1 cellular context compared by ENCODE assay signal in the genomic region with DNA sequence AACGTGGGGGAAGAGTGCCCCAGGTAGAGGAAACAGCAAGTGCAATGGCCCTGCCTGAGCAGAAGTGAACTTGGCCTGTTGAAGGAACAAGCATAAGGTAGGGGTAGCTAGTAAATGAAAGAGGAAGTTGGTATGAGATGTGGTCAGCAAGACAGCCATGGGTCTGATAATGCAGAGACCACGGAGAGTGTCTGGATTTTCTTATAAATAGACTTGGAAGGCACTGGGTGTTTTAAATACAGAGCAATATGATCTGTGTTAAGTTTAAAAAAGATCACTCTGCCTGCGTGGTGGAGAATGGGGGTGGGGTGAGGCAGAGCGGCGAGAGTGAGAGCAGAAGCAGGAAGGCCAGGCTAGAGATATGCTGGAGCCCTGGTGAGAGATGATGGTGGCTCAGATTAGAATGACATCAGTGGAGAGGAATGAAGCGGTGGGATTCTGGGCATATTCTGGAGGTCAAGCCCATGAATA.
A peak's percentile ranks its signal among the peaks of the same experiment; 100 is the strongest.
TF ChIP-seq lines count a peak whose summit lies in the region.

No MANE protein-coding gene starts in this region.

TF ChIP-seq in GM12878, 131 proteins besides CTCF, POLR2A, EP300 and RAD21 (continued from another document and continues in another):
- TF ChIP-seq, protein P1, sequence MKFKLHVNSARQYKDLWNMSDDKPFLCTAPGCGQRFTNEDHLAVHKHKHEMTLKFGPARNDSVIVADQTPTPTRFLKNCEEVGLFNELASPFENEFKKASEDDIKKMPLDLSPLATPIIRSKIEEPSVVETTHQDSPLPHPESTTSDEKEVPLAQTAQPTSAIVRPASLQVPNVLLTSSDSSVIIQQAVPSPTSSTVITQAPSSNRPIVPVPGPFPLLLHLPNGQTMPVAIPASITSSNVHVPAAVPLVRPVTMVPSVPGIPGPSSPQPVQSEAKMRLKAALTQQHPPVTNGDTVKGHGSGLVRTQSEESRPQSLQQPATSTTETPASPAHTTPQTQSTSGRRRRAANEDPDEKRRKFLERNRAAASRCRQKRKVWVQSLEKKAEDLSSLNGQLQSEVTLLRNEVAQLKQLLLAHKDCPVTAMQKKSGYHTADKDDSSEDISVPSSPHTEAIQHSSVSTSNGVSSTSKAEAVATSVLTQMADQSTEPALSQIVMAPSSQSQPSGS (IDR thresholded peaks at IDR 0.05; ENCODE audit: low read length) = peak; percentile 69; the same call in 1 of the 2 replicates
- TF ChIP-seq CBX3 (IDR thresholded peaks at IDR 0.05; ENCODE audit: borderline replicate concordance, low read depth) (no peak), CBFB (IDR thresholded peaks at IDR 0.05; ENCODE audit: low read depth) (peak; percentile 59; the same call in 1 of the 2 replicates), JUNB (IDR thresholded peaks at IDR 0.05) (no peak), RBBP5 (conservative IDR thresholded peaks at IDR 0.05) (no peak), ETV6 (conservative IDR thresholded peaks at IDR 0.05 in 1 of 2, IDR thresholded peaks at IDR 0.05 in 1 of 2; ENCODE audit: borderline replicate concordance in 1 of 2, low read depth in 1 of 2) (peak in 1 of 2 experiments; percentile 96; a peak in 2 of 4 replicates), CREM (IDR thresholded peaks at IDR 0.05; ENCODE audit: low read depth) (no peak), TARDBP (IDR thresholded peaks at IDR 0.05; ENCODE audit: borderline replicate concordance) (no peak), BHLHE40 (IDR thresholded peaks at IDR 0.05; ENCODE audit: borderline replicate concordance in 1 of 2, low read depth in 2 of 2, low read length in 1 of 2) (peak in 1 of 2 experiments; percentile 53; a peak in 1 of 4 replicates), TCF3 (IDR thresholded peaks at IDR 0.05; ENCODE audit: borderline replicate concordance, insufficient read depth, low read depth, low read length) (0 out of 2 replicates have a peak, but pooled peaks have one; percentile 24), MEF2A (IDR thresholded peaks at IDR 0.05; ENCODE audit: insufficient read depth, low read depth, low read length) (peak; percentile 80; the same call in 1 of the 2 replicates), MAX (IDR thresholded peaks at IDR 0.05; ENCODE audit: low read depth, low read length) (no peak), REST (IDR thresholded peaks at IDR 0.05; ENCODE audit: low read depth, low read length) (no peak), YBX1 (IDR thresholded peaks at IDR 0.05) (no peak), PAX5 (IDR thresholded peaks at IDR 0.05; ENCODE audit: borderline replicate concordance, low read depth, low read length) (peak; percentile 81; the same call in 1 of the 2 replicates), NBN (IDR thresholded peaks at IDR 0.05) (peak; percentile 67; the same call in 1 of the 2 replicates), SREBF2 (IDR thresholded peaks at IDR 0.05; ENCODE audit: low read length) (no peak), MXI1 (IDR thresholded peaks at IDR 0.05; ENCODE audit: low read depth, low read length) (peak; percentile 63; the same call in 1 of the 2 replicates), RAD51 (IDR thresholded peaks at IDR 0.05) (no peak), ZSCAN29 (IDR thresholded peaks at IDR 0.05) (no peak), IKZF2 (IDR thresholded peaks at IDR 0.05) (peak; percentile 87 to 91), RUNX3 (IDR thresholded peaks at IDR 0.05; ENCODE audit: low read length) (peak; percentile 96), ESRRA (IDR thresholded peaks at IDR 0.05; ENCODE audit: low read length) (no peak), USF1 (IDR thresholded peaks at IDR 0.05; ENCODE audit: borderline replicate concordance, extremely low read length, insufficient read depth, low read depth, low read length) (no peak), RB1 (IDR thresholded peaks at IDR 0.05; ENCODE audit: borderline replicate concordance) (no peak), POLR2AphosphoS5 (IDR thresholded peaks at IDR 0.05; ENCODE audit: low read length) (peak; percentile 43; the same call in 1 of the 2 replicates), ATF7 (IDR thresholded peaks at IDR 0.05; ENCODE audit: low read depth) (peak; percentile 67), SMC3 (IDR thresholded peaks at IDR 0.05; ENCODE audit: borderline replicate concordance, low read length) (no peak; the same call in 1 of the 2 replicates), NKRF (conservative IDR thresholded peaks at IDR 0.05) (no peak), IKZF1 (conservative IDR thresholded peaks at IDR 0.05) (peak; percentile 88), KLF5 (IDR thresholded peaks at IDR 0.05; ENCODE audit: partially characterized antibody) (no peak), KAT2A (conservative IDR thresholded peaks at IDR 0.05; ENCODE audit: control insufficient read depth, low read depth, low read length) (no peak), ZNF687 (IDR thresholded peaks at IDR 0.05) (peak; percentile 35; the same call in 1 of the 2 replicates)
- TF ChIP-seq, protein P2, sequence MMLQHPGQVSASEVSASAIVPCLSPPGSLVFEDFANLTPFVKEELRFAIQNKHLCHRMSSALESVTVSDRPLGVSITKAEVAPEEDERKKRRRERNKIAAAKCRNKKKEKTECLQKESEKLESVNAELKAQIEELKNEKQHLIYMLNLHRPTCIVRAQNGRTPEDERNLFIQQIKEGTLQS (IDR thresholded peaks at IDR 0.05; ENCODE audit: borderline replicate concordance, extremely low read depth, low read depth, low read length) = no peak
- TF ChIP-seq, protein P3, sequence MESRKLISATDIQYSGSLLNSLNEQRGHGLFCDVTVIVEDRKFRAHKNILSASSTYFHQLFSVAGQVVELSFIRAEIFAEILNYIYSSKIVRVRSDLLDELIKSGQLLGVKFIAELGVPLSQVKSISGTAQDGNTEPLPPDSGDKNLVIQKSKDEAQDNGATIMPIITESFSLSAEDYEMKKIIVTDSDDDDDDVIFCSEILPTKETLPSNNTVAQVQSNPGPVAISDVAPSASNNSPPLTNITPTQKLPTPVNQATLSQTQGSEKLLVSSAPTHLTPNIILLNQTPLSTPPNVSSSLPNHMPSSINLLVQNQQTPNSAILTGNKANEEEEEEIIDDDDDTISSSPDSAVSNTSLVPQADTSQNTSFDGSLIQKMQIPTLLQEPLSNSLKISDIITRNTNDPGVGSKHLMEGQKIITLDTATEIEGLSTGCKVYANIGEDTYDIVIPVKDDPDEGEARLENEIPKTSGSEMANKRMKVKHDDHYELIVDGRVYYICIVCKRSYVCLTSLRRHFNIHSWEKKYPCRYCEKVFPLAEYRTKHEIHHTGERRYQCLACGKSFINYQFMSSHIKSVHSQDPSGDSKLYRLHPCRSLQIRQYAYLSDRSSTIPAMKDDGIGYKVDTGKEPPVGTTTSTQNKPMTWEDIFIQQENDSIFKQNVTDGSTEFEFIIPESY (IDR thresholded peaks at IDR 0.05) = no peak
- TF ChIP-seq, protein P4, sequence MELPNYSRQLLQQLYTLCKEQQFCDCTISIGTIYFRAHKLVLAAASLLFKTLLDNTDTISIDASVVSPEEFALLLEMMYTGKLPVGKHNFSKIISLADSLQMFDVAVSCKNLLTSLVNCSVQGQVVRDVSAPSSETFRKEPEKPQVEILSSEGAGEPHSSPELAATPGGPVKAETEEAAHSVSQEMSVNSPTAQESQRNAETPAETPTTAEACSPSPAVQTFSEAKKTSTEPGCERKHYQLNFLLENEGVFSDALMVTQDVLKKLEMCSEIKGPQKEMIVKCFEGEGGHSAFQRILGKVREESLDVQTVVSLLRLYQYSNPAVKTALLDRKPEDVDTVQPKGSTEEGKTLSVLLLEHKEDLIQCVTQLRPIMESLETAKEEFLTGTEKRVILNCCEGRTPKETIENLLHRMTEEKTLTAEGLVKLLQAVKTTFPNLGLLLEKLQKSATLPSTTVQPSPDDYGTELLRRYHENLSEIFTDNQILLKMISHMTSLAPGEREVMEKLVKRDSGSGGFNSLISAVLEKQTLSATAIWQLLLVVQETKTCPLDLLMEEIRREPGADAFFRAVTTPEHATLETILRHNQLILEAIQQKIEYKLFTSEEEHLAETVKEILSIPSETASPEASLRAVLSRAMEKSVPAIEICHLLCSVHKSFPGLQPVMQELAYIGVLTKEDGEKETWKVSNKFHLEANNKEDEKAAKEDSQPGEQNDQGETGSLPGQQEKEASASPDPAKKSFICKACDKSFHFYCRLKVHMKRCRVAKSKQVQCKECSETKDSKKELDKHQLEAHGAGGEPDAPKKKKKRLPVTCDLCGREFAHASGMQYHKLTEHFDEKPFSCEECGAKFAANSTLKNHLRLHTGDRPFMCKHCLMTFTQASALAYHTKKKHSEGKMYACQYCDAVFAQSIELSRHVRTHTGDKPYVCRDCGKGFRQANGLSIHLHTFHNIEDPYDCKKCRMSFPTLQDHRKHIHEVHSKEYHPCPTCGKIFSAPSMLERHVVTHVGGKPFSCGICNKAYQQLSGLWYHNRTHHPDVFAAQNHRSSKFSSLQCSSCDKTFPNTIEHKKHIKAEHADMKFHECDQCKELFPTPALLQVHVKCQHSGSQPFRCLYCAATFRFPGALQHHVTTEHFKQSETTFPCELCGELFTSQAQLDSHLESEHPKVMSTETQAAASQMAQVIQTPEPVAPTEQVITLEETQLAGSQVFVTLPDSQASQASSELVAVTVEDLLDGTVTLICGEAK (IDR thresholded peaks at IDR 0.05; ENCODE audit: borderline replicate concordance) = no peak
- TF ChIP-seq, protein P5, sequence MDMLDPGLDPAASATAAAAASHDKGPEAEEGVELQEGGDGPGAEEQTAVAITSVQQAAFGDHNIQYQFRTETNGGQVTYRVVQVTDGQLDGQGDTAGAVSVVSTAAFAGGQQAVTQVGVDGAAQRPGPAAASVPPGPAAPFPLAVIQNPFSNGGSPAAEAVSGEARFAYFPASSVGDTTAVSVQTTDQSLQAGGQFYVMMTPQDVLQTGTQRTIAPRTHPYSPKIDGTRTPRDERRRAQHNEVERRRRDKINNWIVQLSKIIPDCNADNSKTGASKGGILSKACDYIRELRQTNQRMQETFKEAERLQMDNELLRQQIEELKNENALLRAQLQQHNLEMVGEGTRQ (IDR thresholded peaks at IDR 0.05; ENCODE audit: borderline replicate concordance, low read depth, low read length) = no peak
